14 cellular contexts compared by ENCODE assay signal in the genomic region with DNA sequence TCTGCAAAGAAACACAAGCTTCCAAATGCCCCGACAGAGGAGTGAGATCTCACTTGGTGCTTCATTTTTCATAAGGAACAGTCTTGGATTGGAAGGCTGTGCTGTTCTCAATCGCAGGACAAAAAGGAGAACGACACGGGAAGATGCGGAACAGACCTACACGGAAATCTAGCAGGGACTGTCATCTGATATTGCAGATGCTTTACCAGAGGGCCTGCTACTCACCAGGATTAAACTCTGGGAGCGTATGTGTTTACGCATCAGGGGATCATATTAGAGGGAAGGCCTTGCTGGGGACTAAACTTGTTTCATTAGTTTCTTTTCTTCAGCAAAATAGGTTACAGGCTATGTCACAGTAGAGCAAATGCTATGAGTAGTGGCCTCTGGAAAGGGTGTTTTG.
A peak's percentile ranks its signal among the peaks of the same experiment; 100 is the strongest.
DNase-seq lines count a peak whose midpoint lies in the region; ATAC-seq and TF ChIP-seq lines count a peak whose summit lies in the region.
"Had no signal": no experiment of that assay in that cellular context is flagged by ENCODE, and none has a peak within 500 bp of the region (broad histone marks: within the 10 kb centered on the region; RNA-seq: fewer than 3 reads in every experiment).

No MANE protein-coding gene starts in this region.

- no peak for ATAC-seq in left ventricle myocardium superior
- ATAC-seq: GM12878, HCT116 had no signal

- H3K18ac ChIP-seq in neuronal stem cell (ENCODE audit: low read length) = peak overlapping the region; percentile 30

- no peak overlapping the region for H3K14ac ChIP-seq in neuronal stem cell (ENCODE audit: low read length)

- H4K8ac ChIP-seq in neuronal stem cell (ENCODE audit: low read depth, low read length) = no peak overlapping the region

- H2BK15ac ChIP-seq in neuronal stem cell (ENCODE audit: low read length) = no peak overlapping the region

- H2BK5ac ChIP-seq in neuronal stem cell (ENCODE audit: low read length) = no peak overlapping the region

- no peak for DNase-seq in left ventricle myocardium inferior
- DNase-seq in left ventricle myocardium superior = no peak
- DNase-seq in SK-N-DZ (ENCODE audit: low spot score) = peak; percentile 11
- DNase-seq in neuronal stem cell (ENCODE audit: low spot score) = no peak
- no peak for DNase-seq in activated CD8-positive, alpha-beta memory T cell treated with anti-CD3 and anti-CD28 coated beads for 24 hours
- no peak for DNase-seq in WERI-Rb-1
- no peak for DNase-seq in NCI-H2081 (lab: John Stamatoyannopoulos, UW)
- DNase-seq: ACHN; CD4-positive, CD25-positive, alpha-beta regulatory T cell; DMS79 had no signal

- TF ChIP-seq CTCF in left ventricle myocardium inferior (IDR thresholded peaks at IDR 0.05; ENCODE audit: borderline replicate concordance) (no peak), WERI-Rb-1 (IDR thresholded peaks at IDR 0.05; ENCODE audit: low read depth, low read length) (no peak)

- H3K4ac ChIP-seq in neuronal stem cell (ENCODE audit: low read length) = no peak overlapping the region

- H3K9ac ChIP-seq in neuronal stem cell (ENCODE audit: low read depth, low read length, poor library complexity) = no peak overlapping the region
- H3K9ac ChIP-seq: BLaER1 treated with 17β-estradiol and CSF1 and Interleukin-3, amounts not matched to agents 10 nM and 100 nM had no signal

- no peak overlapping the region for H2BK120ac ChIP-seq in neuronal stem cell (ENCODE audit: low read depth, low read length)

- H3K9me3 ChIP-seq in left ventricle myocardium inferior (replicated peaks) = no peaks in the 10 kb centered on the region
- H3K9me3 ChIP-seq in neuronal stem cell (replicated peaks in 1 of 2; ENCODE audit: control insufficient read depth in 2 of 2, insufficient read depth in 1 of 2, low read depth in 1 of 2, low read length in 2 of 2) = no peaks in the 10 kb centered on the region
- peaks cover 4% of the 10 kb centered on the region for H3K9me3 ChIP-seq in WERI-Rb-1 (ENCODE audit: severe bottlenecking)

- H3K27ac ChIP-seq in left ventricle myocardium inferior (replicated peaks) = peak overlapping the region; percentile 14
- H3K27ac ChIP-seq in neuronal stem cell (replicated peaks; ENCODE audit: low read length) = no peak overlapping the region
- no peak overlapping the region for H3K27ac ChIP-seq in WERI-Rb-1
- H3K27ac ChIP-seq: BLaER1 treated with 17β-estradiol and CSF1 and Interleukin-3, amounts not matched to agents 10 nM and 100 nM; HL-60 had no signal

- no peak overlapping the region for H3K4me3 ChIP-seq in left ventricle myocardium inferior
- H3K4me3 ChIP-seq in neuronal stem cell (ENCODE audit: low read length in 2 of 2) = no peak overlapping the region
- H3K4me3 ChIP-seq in WERI-Rb-1 (ENCODE audit: low read depth, low read length) = no peak overlapping the region
- H3K4me3 ChIP-seq: BLaER1 treated with 17β-estradiol and CSF1 and Interleukin-3, amounts not matched to agents 10 nM and 100 nM; GM12878 had no signal

- H3K23ac ChIP-seq in neuronal stem cell (ENCODE audit: low read depth, low read length, poor library complexity) = no peak overlapping the region

- WGBS in neuronal stem cell (ENCODE audit: extremely low coverage in 2 of 2, insufficient read length in 2 of 2, insufficient replicate concordance in 1 of 2), 2 donors = no CpG with 5 or more reads among the region's 8 CpGs

- H2BK12ac ChIP-seq in neuronal stem cell (ENCODE audit: low read length) = no peak overlapping the region

- H3K4me1 ChIP-seq in left ventricle myocardium inferior (peaks cover 3% of the 10 kb centered on the region), neuronal stem cell (ENCODE audit: control insufficient read depth in 2 of 2, insufficient read depth in 1 of 2, low read depth in 1 of 2, low read length in 2 of 2) (peaks cover 0 to 3% of the 10 kb centered on the region in 2 donors)
- H3K4me1 ChIP-seq: BLaER1 treated with 17β-estradiol and CSF1 and Interleukin-3, amounts not matched to agents 10 nM and 100 nM had no signal

- H4K91ac ChIP-seq in neuronal stem cell (ENCODE audit: low read depth, low read length, poor library complexity) = no peak overlapping the region

- no peak overlapping the region for H2AK5ac ChIP-seq in neuronal stem cell (ENCODE audit: low read depth, low read length)

- no peak overlapping the region for H3K4me2 ChIP-seq in neuronal stem cell (ENCODE audit: insufficient read depth, low read length, poor library complexity, severe bottlenecking)
- H3K4me2 ChIP-seq: BLaER1 treated with 17β-estradiol and CSF1 and Interleukin-3, amounts not matched to agents 10 nM and 100 nM had no signal

- intact Hi-C loops in left ventricle myocardium inferior (cut with micrococcal nuclease) (no loop called here), left ventricle myocardium superior (cut with micrococcal nuclease) (no loop called here)

- H3K36me3 ChIP-seq in left ventricle myocardium inferior (no peaks in the 10 kb centered on the region), neuronal stem cell (replicated peaks in 1 of 2; ENCODE audit: control insufficient read depth in 2 of 2, insufficient read depth in 2 of 2, low read length in 2 of 2) (no peaks in the 10 kb centered on the region), WERI-Rb-1 (no peaks in the 10 kb centered on the region)
- H3K36me3 ChIP-seq: BLaER1 treated with 17β-estradiol and CSF1 and Interleukin-3, amounts not matched to agents 10 nM and 100 nM had no signal

- H3K79me1 ChIP-seq in neuronal stem cell (ENCODE audit: low read depth, low read length) = no peaks in the 10 kb centered on the region

- H3K27me3 ChIP-seq in left ventricle myocardium inferior (ENCODE audit: low read depth) (no peaks in the 10 kb centered on the region), neuronal stem cell (ENCODE audit: control insufficient read depth in 3 of 3, insufficient read depth in 3 of 3, low read depth in 1 of 3, low read length in 3 of 3) (peaks cover 0 to 12% (median 0%) of the 10 kb centered on the region in 3 experiments), WERI-Rb-1 (ENCODE audit: insufficient read depth, low read depth, severe bottlenecking) (no peaks in the 10 kb centered on the region)
- H3K27me3 ChIP-seq: BLaER1 treated with 17β-estradiol and CSF1 and Interleukin-3, amounts not matched to agents 10 nM and 100 nM had no signal

- no peak overlapping the region for H2AFZ ChIP-seq in neuronal stem cell (ENCODE audit: low read length)
